8 cellular contexts compared by ENCODE assay signal in the genomic region with DNA sequence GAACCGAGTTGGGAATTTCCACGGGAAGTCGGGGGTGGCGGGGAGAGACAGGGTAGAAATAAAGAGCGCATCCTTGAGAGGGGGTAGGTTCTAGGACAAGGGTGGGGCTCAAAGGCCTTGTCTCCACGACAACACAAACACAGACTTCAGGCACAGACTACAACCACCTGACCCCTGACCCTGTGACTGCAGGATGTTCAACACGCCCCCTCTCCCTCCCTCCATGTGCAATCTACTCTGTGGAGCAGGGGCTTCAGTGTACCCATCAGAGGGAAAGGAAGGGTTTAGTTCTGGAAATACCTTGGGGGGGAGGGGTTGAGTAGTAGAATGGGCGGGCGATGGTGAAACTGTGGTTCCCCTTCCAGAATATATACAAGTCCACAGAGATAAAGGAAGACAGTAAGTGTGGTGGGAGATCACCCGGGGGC. TPM values are rescaled to one million over a fixed set of nuclear protein-coding genes. Genes with fewer than 3 reads are reported as not detected.
A peak's percentile ranks its signal among the peaks of the same experiment; 100 is the strongest.
DNase-seq lines count a peak whose midpoint lies in the region; ATAC-seq and TF ChIP-seq lines count a peak whose summit lies in the region.

No MANE protein-coding gene starts in this region.

- H3K27ac Mint-ChIP-seq in brain = peak overlapping the region; percentile 93 to 98 (median 97)

- H3K27ac ChIP-seq in iPS-20b (ENCODE audit: low read length) = no peak overlapping the region
- peak overlapping the region; percentile 91 for H3K27ac ChIP-seq in skeletal muscle tissue (ENCODE audit: low read depth, low read length)

- H3K4me1 ChIP-seq in iPS-20b (ENCODE audit: insufficient read depth, low read length) (peaks cover 23% of the 10 kb centered on the region; the same call in 1 of the 2 replicates), skeletal muscle tissue (ENCODE audit: control insufficient read depth in 3 of 3, insufficient read depth in 3 of 3, low read length in 3 of 3) (peaks cover 38 to 64% (median 38%) of the 10 kb centered on the region in 3 donors)

- TF ChIP-seq CTCF in brain (conservative IDR thresholded peaks at IDR 0.05) = no peak

- H3K9me3 ChIP-seq in MG63 (no peaks in the 10 kb centered on the region), iPS-20b (ENCODE audit: insufficient read depth, low read depth, low read length) (no peaks in the 10 kb centered on the region), skeletal muscle tissue (ENCODE audit: control insufficient read depth in 3 of 3, low read length in 3 of 3) (no peaks in the 10 kb centered on the region)

- peaks cover 45% of the 10 kb centered on the region for H3K36me3 ChIP-seq in MG63
- H3K36me3 ChIP-seq in iPS-20b (ENCODE audit: insufficient read depth, low read depth, low read length) = peaks cover 17% of the 10 kb centered on the region
- peaks cover 9 to 15% (median 11%) of the 10 kb centered on the region in 3 donors for H3K36me3 ChIP-seq in skeletal muscle tissue (ENCODE audit: control insufficient read depth in 3 of 3, insufficient read depth in 3 of 3, low read length in 3 of 3)

- H3K27me3 ChIP-seq in MG63 = no peaks in the 10 kb centered on the region
- peaks cover 9% of the 10 kb centered on the region for H3K27me3 ChIP-seq in iPS-20b (ENCODE audit: insufficient read depth, low read length)
- H3K27me3 ChIP-seq in skeletal muscle tissue (ENCODE audit: control insufficient read depth in 3 of 3, insufficient read depth in 3 of 3, low read length in 3 of 3) = no peaks in the 10 kb centered on the region

- peaks cover 0 to 7% (median 0%) of the 10 kb centered on the region in 5 experiments for H3K9me3 Mint-ChIP-seq in brain

- H3K4me3 ChIP-seq in MG63 (peak overlapping the region; percentile 92), iPS-20b (ENCODE audit: low read length) (peak overlapping the region; percentile 88), skeletal muscle tissue (ENCODE audit: low read length in 3 of 3) (peak overlapping the region; percentile 92 to 99 (median 96))

- peak; percentile 84 for DNase-seq in ELR (ENCODE audit: low read depth)
- DNase-seq in MG63 = peak; percentile 89
- DNase-seq in T-helper 22 cell (ENCODE audit: low read depth) = peak; percentile 78

- peaks cover 24% of the 10 kb centered on the region for H3K36me3 Mint-ChIP-seq in brain

- H3K4me1 Mint-ChIP-seq in brain = peaks cover 74% of the 10 kb centered on the region

- peak overlapping the region; percentile 95 to 99 (median 98) for H3K4me3 Mint-ChIP-seq in brain

- H3K27me3 Mint-ChIP-seq in brain = peaks cover 7% of the 10 kb centered on the region

- no peak for ATAC-seq in GM19351 (IDR thresholded peaks at IDR 0.05; ENCODE audit: unreplicated experiment)
- ATAC-seq in GM21717 (IDR thresholded peaks at IDR 0.05; ENCODE audit: unreplicated experiment) = no peak

- peak overlapping the region; percentile 80; the same call in 1 of the 2 replicates for H3K9ac ChIP-seq in iPS-20b (ENCODE audit: low read depth, low read length)
- H3K9ac ChIP-seq in skeletal muscle tissue (ENCODE audit: low read depth in 1 of 3, low read length in 3 of 3) = peak overlapping the region in 2 of 3 donors; percentile 96 to 97

RNA-seq across cellular contexts. Expression of gene TAPBP, which starts 0.7 kb away (rescaled TPM):
- total RNA-seq in MG63 (2014; rRNA removed; shearing (Covaris generic); ENCODE audit: low replicate concordance) = 37.5 and 89.0 TPM in 2 replicates
- 45.5 TPM for polyA plus RNA-seq in brain (ENCODE audit: insufficient read depth, low read depth, low replicate concordance)
- total RNA-seq in skeletal muscle tissue = 16.7 TPM

RNA-seq across cellular contexts. Expression of gene ZBTB22, which starts 3.0 kb away (rescaled TPM):
- total RNA-seq in MG63 (2014; rRNA removed; shearing (Covaris generic); ENCODE audit: low replicate concordance) = 6.2 and 20.0 TPM in 2 replicates
- polyA plus RNA-seq in brain (ENCODE audit: insufficient read depth, low read depth, low replicate concordance) = 29.4 TPM
- 17.7 TPM for total RNA-seq in skeletal muscle tissue

RNA-seq across cellular contexts. Expression of gene DAXX, which starts 8.2 kb away (rescaled TPM):
- 27.3 and 34.2 TPM in 2 replicates for total RNA-seq in MG63 (2014; rRNA removed; shearing (Covaris generic); ENCODE audit: low replicate concordance)
- 89.8 TPM for polyA plus RNA-seq in brain (ENCODE audit: insufficient read depth, low read depth, low replicate concordance)
- 15.1 TPM for total RNA-seq in skeletal muscle tissue

RNA-seq across cellular contexts. Expression of gene RGL2, which starts 15.8 kb away (rescaled TPM):
- total RNA-seq in MG63 (2014; rRNA removed; shearing (Covaris generic); ENCODE audit: low replicate concordance) = 71.9 and 123 TPM in 2 replicates
- polyA plus RNA-seq in brain (ENCODE audit: insufficient read depth, low read depth, low replicate concordance) = 44.9 TPM
- total RNA-seq in skeletal muscle tissue = 18.3 TPM

RNA-seq across cellular contexts. Expression of gene PFDN6, which starts 25.1 kb away (rescaled TPM):
- 488 and 596 TPM in 2 replicates for total RNA-seq in MG63 (2014; rRNA removed; shearing (Covaris generic); ENCODE audit: low replicate concordance)
- polyA plus RNA-seq in brain (ENCODE audit: insufficient read depth, low read depth, low replicate concordance) = 155 TPM
- 27.1 TPM for total RNA-seq in skeletal muscle tissue
